In genomic region chr21:34949499-34949898, GRCh38 we compare ENCODE assay signal across 18 cellular contexts.
DNase-seq lines count a peak whose midpoint lies in the region; ATAC-seq and TF ChIP-seq lines count a peak whose summit lies in the region.
"Had no signal": no experiment of that assay in that cellular context is flagged by ENCODE, and none has a peak within 500 bp of the region (broad histone marks: within the 10 kb centered on the region; RNA-seq: fewer than 3 reads in every experiment).

No MANE protein-coding gene starts in this region.

- H3T11ph ChIP-seq in H9 (ENCODE audit: low read length): no peak overlapping the region

- no peak overlapping the region for H4K5ac ChIP-seq in H9 (ENCODE audit: insufficient read length, low read depth, low read length)

- H2AK5ac ChIP-seq in neuronal stem cell (ENCODE audit: low read depth, low read length) (no peak overlapping the region), H9 (ENCODE audit: insufficient read length, low read length) (no peak overlapping the region)

- no peak overlapping the region for H3K27ac ChIP-seq in CD4-positive, alpha-beta memory T cell (ENCODE audit: low read depth, low read length)
- peak overlapping the region; percentile 63 for H3K27ac ChIP-seq in KOPT-K1 (ENCODE audit: low read depth, low read length, poor library complexity, severe bottlenecking)
- H3K27ac ChIP-seq in neuronal stem cell (replicated peaks; ENCODE audit: low read length): no peak overlapping the region
- H3K27ac ChIP-seq in H9 (ENCODE audit: insufficient read length, low read depth, low read length): no peak overlapping the region
- H3K27ac ChIP-seq: HL-60 had no signal

- H3K14ac ChIP-seq in neuronal stem cell (ENCODE audit: low read length) (peak overlapping the region; percentile 15), H9 (ENCODE audit: insufficient read depth, low read length) (no peak overlapping the region)

- no peak overlapping the region for H3K4me3 ChIP-seq in CD4-positive, alpha-beta memory T cell (ENCODE audit: low read length in 2 of 2)
- H3K4me3 ChIP-seq in neuronal stem cell (ENCODE audit: low read length in 2 of 2): no peak overlapping the region
- H3K4me3 ChIP-seq: GM23338 had no signal

- H3K4me2 ChIP-seq in neuronal stem cell (ENCODE audit: insufficient read depth, low read length, poor library complexity, severe bottlenecking) (no peak overlapping the region), H9 (ENCODE audit: insufficient read depth, insufficient read length, low read length) (no peak overlapping the region)
- H3K4me2 ChIP-seq: GM23338 had no signal

- no CpG with 5 or more reads among the region's 10 CpGs for WGBS in neuronal stem cell (ENCODE audit: extremely low coverage in 2 of 2, insufficient read length in 2 of 2, insufficient replicate concordance in 1 of 2), 2 donors
- no CpG with 5 or more reads among the region's 10 CpGs for whole genome bisulfite sequencing in H9 (ENCODE audit: extremely low coverage, insufficient read length, low lambda C conversion rate)

- no peak for ATAC-seq in activated T-cell treated with anti-CD3 and anti-CD28 coated beads, Interleukin-2, amount 50 U/mL, for 72 hours (replicated peaks in 1 of 2)
- ATAC-seq in activated T-cell treated with anti-CD3 and anti-CD28 coated beads, Interleukin-2, amount 50 U/mL, for 4 hours: no peak
- ATAC-seq: GM23338 had no signal

- peaks cover 86% of the 10 kb centered on the region for H3K4me1 Mint-ChIP-seq in activated T-cell treated with anti-CD3 and anti-CD28 coated beads, Interleukin-2, amount 50 U/mL, for 72 hours (ENCODE audit: low read depth)
- peaks cover 86% of the 10 kb centered on the region for H3K4me1 Mint-ChIP-seq in activated T-cell treated with anti-CD3 and anti-CD28 coated beads, Interleukin-2, amount 50 U/mL, for 4 hours (ENCODE audit: low read depth)
- peaks cover 68 to 93% (median 79%) of the 10 kb centered on the region in 4 donors for H3K4me1 Mint-ChIP-seq in CD4-positive, alpha-beta memory T cell
- peaks cover 5 to 8% of the 10 kb centered on the region in 2 experiments for H3K4me1 Mint-ChIP-seq in H9

- no peaks in the 10 kb centered on the region for H3K79me1 ChIP-seq in neuronal stem cell (ENCODE audit: low read depth, low read length)
- no peaks in the 10 kb centered on the region for H3K79me1 ChIP-seq in H9 (ENCODE audit: insufficient read depth, low read depth, low read length, poor library complexity, severe bottlenecking)

- H3K23ac ChIP-seq in neuronal stem cell (ENCODE audit: low read depth, low read length, poor library complexity) (no peak overlapping the region), H9 (ENCODE audit: insufficient read length, low read depth, low read length) (no peak overlapping the region)

- H4K20me1 ChIP-seq in H9 (ENCODE audit: control insufficient read depth, insufficient read depth, insufficient read length): no peaks in the 10 kb centered on the region

- H2BK15ac ChIP-seq in neuronal stem cell (ENCODE audit: low read length) (no peak overlapping the region), H9 (ENCODE audit: low read depth, low read length) (no peak overlapping the region)

- TF ChIP-seq CTCF in H9 (conservative IDR thresholded peaks at IDR 0.05): no peak

- no peak overlapping the region for H2BK20ac ChIP-seq in H9 (ENCODE audit: low read depth, low read length, poor library complexity, severe bottlenecking)

- H3K18ac ChIP-seq in neuronal stem cell (ENCODE audit: low read length): no peak overlapping the region
- no peak overlapping the region for H3K18ac ChIP-seq in H9 (ENCODE audit: insufficient read length, low read depth, low read length)

- H2BK12ac ChIP-seq in neuronal stem cell (ENCODE audit: low read length) (no peak overlapping the region), H9 (ENCODE audit: insufficient read length, low read depth, low read length) (no peak overlapping the region)

- H3K9me3 Mint-ChIP-seq in activated T-cell treated with anti-CD3 and anti-CD28 coated beads, Interleukin-2, amount 50 U/mL, for 72 hours: peaks cover 2 to 3% of the 10 kb centered on the region in 2 donors
- H3K9me3 Mint-ChIP-seq in activated T-cell treated with anti-CD3 and anti-CD28 coated beads, Interleukin-2, amount 50 U/mL, for 4 hours: no peaks in the 10 kb centered on the region
- no peaks in the 10 kb centered on the region for H3K9me3 Mint-ChIP-seq in CD4-positive, alpha-beta memory T cell
- H3K9me3 Mint-ChIP-seq in H9: no peaks in the 10 kb centered on the region
- H3K9me3 Mint-ChIP-seq: GM23338 had no signal

- H3K4me1 ChIP-seq in CD4-positive, alpha-beta memory T cell (ENCODE audit: insufficient read depth, low read length): peaks cover 79% of the 10 kb centered on the region
- H3K4me1 ChIP-seq in neuronal stem cell (ENCODE audit: control insufficient read depth in 2 of 2, insufficient read depth in 1 of 2, low read depth in 1 of 2, low read length in 2 of 2) (peaks cover 0 to 2% of the 10 kb centered on the region in 2 donors), H9 (ENCODE audit: insufficient read depth, low read length) (no peaks in the 10 kb centered on the region)

- no peaks in the 10 kb centered on the region for H3K36me3 ChIP-seq in CD4-positive, alpha-beta memory T cell (ENCODE audit: insufficient read depth, low read length)
- H3K36me3 ChIP-seq in KOPT-K1 (ENCODE audit: insufficient read depth, low read length): peaks cover 10% of the 10 kb centered on the region; the same call in 1 of the 2 replicates
- no peaks in the 10 kb centered on the region for H3K36me3 ChIP-seq in neuronal stem cell (replicated peaks in 1 of 2; ENCODE audit: control insufficient read depth in 2 of 2, insufficient read depth in 2 of 2, low read length in 2 of 2)

- H3K23me2 ChIP-seq in H9 (ENCODE audit: insufficient read length, low read depth, low read length, poor library complexity, severe bottlenecking): no peaks in the 10 kb centered on the region

- intact Hi-C loops in CD4-positive, alpha-beta memory T cell (cut with micrococcal nuclease): no loop called here

- H2BK120ac ChIP-seq in neuronal stem cell (ENCODE audit: low read depth, low read length): no peak overlapping the region
- no peak overlapping the region for H2BK120ac ChIP-seq in H9 (ENCODE audit: low read depth, low read length, poor library complexity, severe bottlenecking)

- peak in 1 of 2 donors; percentile 30 for DNase-seq in activated T-cell treated with anti-CD3 and anti-CD28 coated beads, Interleukin-2, amount 50 U/mL, for 72 hours
- DNase-seq in activated T-cell treated with anti-CD3 and anti-CD28 coated beads, Interleukin-2, amount 50 U/mL, for 4 hours: no peak
- no peak for DNase-seq in CD4-positive, alpha-beta memory T cell
- no peak for DNase-seq in neuronal stem cell (ENCODE audit: low spot score)
- DNase-seq in GM19238 (ENCODE audit: insufficient read length, low spot score): no peak
- DNase-seq in H9: no peak
- DNase-seq: DMS 273 treated with DMSO at 0.1 percent for 48 hours; KG1; NCI-H1092; NCI-H345; NCI-H526 treated with DMSO at 0.1 percent for 48 hours; NK-92 treated with Interleukin-12 subunit alpha and Interleukin-12 subunit beta, amount 100 ng/mL, for 24 hours; OCI-M1; RPMI8226 had no signal

- H3K9ac ChIP-seq in neuronal stem cell (ENCODE audit: low read depth, low read length, poor library complexity) (no peak overlapping the region), H9 (ENCODE audit: extremely low read depth, insufficient read length, low read length) (no peak overlapping the region)

- H4K8ac ChIP-seq in neuronal stem cell (ENCODE audit: low read depth, low read length): peak overlapping the region; percentile 84
- H4K8ac ChIP-seq in H9 (replicated peaks; ENCODE audit: insufficient read length, low read depth, low read length): no peak overlapping the region

- H3K36me3 Mint-ChIP-seq in activated T-cell treated with anti-CD3 and anti-CD28 coated beads, Interleukin-2, amount 50 U/mL, for 72 hours (ENCODE audit: insufficient read depth in 2 of 2): peaks cover 4 to 6% of the 10 kb centered on the region in 2 donors
- H3K36me3 Mint-ChIP-seq in activated T-cell treated with anti-CD3 and anti-CD28 coated beads, Interleukin-2, amount 50 U/mL, for 4 hours (ENCODE audit: insufficient read depth): peaks cover 24% of the 10 kb centered on the region
- peaks cover 8 to 26% of the 10 kb centered on the region in 2 donors for H3K36me3 Mint-ChIP-seq in CD4-positive, alpha-beta memory T cell
- H3K36me3 Mint-ChIP-seq in H9 (ENCODE audit: insufficient read depth in 1 of 3, low read depth in 3 of 3): no peaks in the 10 kb centered on the region; a peak in 1 of 7 replicates

- H3K27me3 Mint-ChIP-seq in activated T-cell treated with anti-CD3 and anti-CD28 coated beads, Interleukin-2, amount 50 U/mL, for 72 hours (ENCODE audit: low read depth): no peaks in the 10 kb centered on the region
- no peaks in the 10 kb centered on the region for H3K27me3 Mint-ChIP-seq in activated T-cell treated with anti-CD3 and anti-CD28 coated beads, Interleukin-2, amount 50 U/mL, for 4 hours (ENCODE audit: low read depth)
- H3K27me3 Mint-ChIP-seq in CD4-positive, alpha-beta memory T cell: no peaks in the 10 kb centered on the region
- peaks cover 7% of the 10 kb centered on the region for H3K27me3 Mint-ChIP-seq in H9 (ENCODE audit: low read depth)
- H3K27me3 Mint-ChIP-seq: B cell had no signal

- CTCF ChIA-PET in CD4-positive, alpha-beta memory T cell (lab: Charles Lee; ENCODE audit: partially characterized antibody): interaction anchor here (1.4 kb wide), 1 partner anchor 11 kb away, joined by 5 read pairs; no protein-coding TSS in a partner anchor

- H2BK5ac ChIP-seq in neuronal stem cell (ENCODE audit: low read length) (no peak overlapping the region), H9 (ENCODE audit: insufficient read length, low read length) (no peak overlapping the region)

- no peak overlapping the region for H3K56ac ChIP-seq in H9 (ENCODE audit: insufficient read length, low read depth, low read length)

- peak overlapping the region; percentile 66 for H3K27ac Mint-ChIP-seq in activated T-cell treated with anti-CD3 and anti-CD28 coated beads, Interleukin-2, amount 50 U/mL, for 72 hours
- peak overlapping the region in 5 of 7 donors; percentile 19 to 49 (median 34) for H3K27ac Mint-ChIP-seq in CD4-positive, alpha-beta memory T cell
- H3K27ac Mint-ChIP-seq in H9: no peak overlapping the region
- H3K27ac Mint-ChIP-seq: B cell, GM23338 had no signal

- H3K4ac ChIP-seq in neuronal stem cell (ENCODE audit: low read length): no peak overlapping the region
- H3K4ac ChIP-seq in H9 (ENCODE audit: low read depth, low read length): no peak overlapping the region

- peak overlapping the region; percentile 43 to 59 for H3K4me3 Mint-ChIP-seq in activated T-cell treated with anti-CD3 and anti-CD28 coated beads, Interleukin-2, amount 50 U/mL, for 72 hours
- H3K4me3 Mint-ChIP-seq in activated T-cell treated with anti-CD3 and anti-CD28 coated beads, Interleukin-2, amount 50 U/mL, for 4 hours: no peak overlapping the region
- H3K4me3 Mint-ChIP-seq in CD4-positive, alpha-beta memory T cell: peak overlapping the region in 3 of 8 donors; percentile 10 to 39 (median 31)
- no peak overlapping the region for H3K4me3 Mint-ChIP-seq in H9
- H3K4me3 Mint-ChIP-seq: B cell, GM23338 had no signal

- H2AFZ ChIP-seq in neuronal stem cell (ENCODE audit: low read length): no peak overlapping the region
- H2AFZ ChIP-seq in H9 (ENCODE audit: low read length): no peak overlapping the region
- H2AFZ ChIP-seq: GM23338 had no signal

- H3K27me3 ChIP-seq in CD4-positive, alpha-beta memory T cell (ENCODE audit: insufficient read depth, low read length): no peaks in the 10 kb centered on the region
- no peaks in the 10 kb centered on the region for H3K27me3 ChIP-seq in neuronal stem cell (ENCODE audit: control insufficient read depth in 3 of 3, insufficient read depth in 3 of 3, low read depth in 1 of 3, low read length in 3 of 3)
- no peaks in the 10 kb centered on the region for H3K27me3 ChIP-seq in H9 (ENCODE audit: insufficient read depth, low read length)

- H4K91ac ChIP-seq in neuronal stem cell (ENCODE audit: low read depth, low read length, poor library complexity): no peak overlapping the region
- H4K91ac ChIP-seq in H9 (ENCODE audit: insufficient read length, low read depth, low read length): no peak overlapping the region

- POLR2A ChIA-PET in CD4-positive, alpha-beta memory T cell (lab: Charles Lee; ENCODE audit: partially characterized antibody): interaction anchor here (1.3 to 1.8 kb wide), 2 partner anchors 14 to 34 kb away, joined by 4 to 5 read pairs; no protein-coding TSS in a partner anchor

- H3K9me3 ChIP-seq in CD4-positive, alpha-beta memory T cell (ENCODE audit: control insufficient read depth in 1 of 2, low read length in 2 of 2): no peaks in the 10 kb centered on the region
- H3K9me3 ChIP-seq in KOPT-K1 (ENCODE audit: insufficient read depth, low read length, poor library complexity, severe bottlenecking) (no peaks in the 10 kb centered on the region), neuronal stem cell (replicated peaks in 1 of 2; ENCODE audit: control insufficient read depth in 2 of 2, insufficient read depth in 1 of 2, low read depth in 1 of 2, low read length in 2 of 2) (no peaks in the 10 kb centered on the region), H9 (ENCODE audit: control insufficient read depth, low read depth, low read length) (no peaks in the 10 kb centered on the region)

- no peaks in the 10 kb centered on the region for H3K79me2 ChIP-seq in H9 (ENCODE audit: insufficient read depth, low read length)

Comparison
In these comparisons a context has a peak if more than half of its experiments do, and no peak if none do; other contexts are left out.
1. H3K4me3 Mint-ChIP-seq: peak in activated T-cell treated with anti-CD3 and anti-CD28 coated beads, Interleukin-2, amount 50 U/mL, for 72 hours (2 of 2); none in activated T-cell treated with anti-CD3 and anti-CD28 coated beads, Interleukin-2, amount 50 U/mL, for 4 hours (single experiment) and H9 (0 of 2).
2. H3K27ac Mint-ChIP-seq: peak in activated T-cell treated with anti-CD3 and anti-CD28 coated beads, Interleukin-2, amount 50 U/mL, for 72 hours (single experiment) and CD4-positive, alpha-beta memory T cell (5 of 7); none in H9 (0 of 3).